6 cellular contexts compared by ENCODE assay signal in genomic region chr12:49345048-49345839, GRCh38. TPM values are rescaled to one million over a fixed set of nuclear protein-coding genes. Genes with fewer than 3 reads are reported as not detected.
DNase-seq lines count a peak whose midpoint lies in the region; TF ChIP-seq lines count a peak whose summit lies in the region.

No MANE protein-coding gene starts in this region.

- peaks cover 26 to 41% (median 28%) of the 10 kb centered on the region in 3 donors for H3K27me3 Mint-ChIP-seq in immature natural killer cell (ENCODE audit: low read depth in 3 of 3)

- no peak overlapping the region for H3K27ac Mint-ChIP-seq in immature natural killer cell

- no peaks in the 10 kb centered on the region for H3K36me3 Mint-ChIP-seq in immature natural killer cell

- in situ Hi-C loops in GM13977 (cut with MboI; ENCODE audit: low pct_unique_long_range_greater_than_20kb, low sequenced_read_pairs, unreplicated experiment): no loop called here

- no peak for TF ChIP-seq CTCF in GM13977 (IDR thresholded peaks at IDR 0.05; ENCODE audit: extremely low read depth, insufficient read depth, missing control alignments)

- peak; percentile 81 for DNase-seq in GM13977 (ENCODE audit: low spot score)
- DNase-seq in RPMI8226: peak; percentile 39
- no peak for DNase-seq in immature natural killer cell
- DNase-seq in medulla oblongata (ENCODE audit: extremely low spot score): no peak
- no peak for DNase-seq in superior temporal gyrus (ENCODE audit: extremely low spot score)
- no peak for DNase-seq in NCI-H226

- no peaks in the 10 kb centered on the region for H3K9me3 Mint-ChIP-seq in immature natural killer cell

- H3K4me3 Mint-ChIP-seq in immature natural killer cell: peak overlapping the region; percentile 35 to 92 (median 55)

- H3K4me1 Mint-ChIP-seq in immature natural killer cell: peaks cover 31 to 44% of the 10 kb centered on the region in 2 donors

RNA-seq across cellular contexts. Expression of gene DNAJC22, which starts 1.4 kb away (rescaled TPM):
- polyA plus RNA-seq in immature natural killer cell: not detected

RNA-seq across cellular contexts. Expression of gene C1QL4, which starts 8.3 kb away (rescaled TPM):
- polyA plus RNA-seq in immature natural killer cell: not detected

RNA-seq across cellular contexts. Expression of gene SPATS2, which starts 22.0 kb away (rescaled TPM):
- 10 to 100 TPM in 1 of 3 donors, 1 to 10 TPM in 1, not detected in 1; 3.1 to 10.8 TPM for polyA plus RNA-seq in immature natural killer cell

RNA-seq across cellular contexts. Expression of gene TROAP, which starts 22.2 kb away (rescaled TPM):
- 1 to 10 TPM; 1.9 to 4.1 (median 2.6) TPM for polyA plus RNA-seq in immature natural killer cell

RNA-seq across cellular contexts. Expression of gene PRPH, which starts 50.3 kb away (rescaled TPM):
- polyA plus RNA-seq in immature natural killer cell: not detected

Comparison
In these comparisons a context has a peak if more than half of its experiments do, and no peak if none do; other contexts are left out.
1. DNase-seq: peak in GM13977 (single experiment) and RPMI8226 (single experiment); none in immature natural killer cell (0 of 3), medulla oblongata (single experiment), superior temporal gyrus (single experiment) and NCI-H226 (single experiment).